In genomic region chr11:126419801-126420729, GRCh38 we compare ENCODE assay signal across 8 cellular contexts.
DNase-seq lines count a peak whose midpoint lies in the region; ATAC-seq lines count a peak whose summit lies in the region.

No MANE protein-coding gene starts in this region.

- no peaks in the 10 kb centered on the region for H3K36me3 ChIP-seq in naive thymus-derived CD4-positive, alpha-beta T cell (ENCODE audit: control insufficient read depth in 2 of 3, insufficient read depth in 3 of 3, low read length in 3 of 3)

- no peak overlapping the region for H3K4me3 Mint-ChIP-seq in naive thymus-derived CD4-positive, alpha-beta T cell

- H3K27me3 Mint-ChIP-seq in naive thymus-derived CD4-positive, alpha-beta T cell, result peaks cover 0 to 14% (median 6%) of the 10 kb centered on the region in 5 donors

- H3K4me1 Mint-ChIP-seq in naive thymus-derived CD4-positive, alpha-beta T cell, result peaks cover 0 to 22% (median 13%) of the 10 kb centered on the region in 7 donors

- H3K27ac Mint-ChIP-seq in naive thymus-derived CD4-positive, alpha-beta T cell, result peak overlapping the region in 1 of 9 donors; percentile 7

- CTCF ChIA-PET in naive thymus-derived CD4-positive, alpha-beta T cell (lab: Charles Lee), result no interaction called here

- intact Hi-C loops in naive thymus-derived CD4-positive, alpha-beta T cell (cut with micrococcal nuclease), result no loop called here

- DNase-seq in SKM-1 (lab: John Stamatoyannopoulos, UW; ENCODE audit: unreplicated experiment), result peak; percentile 20
- no peak for DNase-seq in naive thymus-derived CD4-positive, alpha-beta T cell
- DNase-seq in iPS-NIHi11 (ENCODE audit: low spot score), result no peak
- no peak for DNase-seq in T1000 (lab: John Stamatoyannopoulos, UW)
- no peak for DNase-seq in activated T-cell treated with anti-CD3 and anti-CD28 coated beads, Interleukin-2, amount 50 U/mL, for 1 hour
- no peak for DNase-seq in activated effector memory CD4-positive, alpha-beta T cell treated with anti-CD3 and anti-CD28 coated beads, Interleukin-2, amount 50 U/mL, for 16 hours

- no peaks in the 10 kb centered on the region for H3K36me3 Mint-ChIP-seq in naive thymus-derived CD4-positive, alpha-beta T cell

- peak; percentile 78 for ATAC-seq in GM18909 (IDR thresholded peaks at IDR 0.05; ENCODE audit: poor library complexity, unreplicated experiment)
- ATAC-seq in HG03025 (IDR thresholded peaks at IDR 0.05; ENCODE audit: low FRiP score, unreplicated experiment), result peak; percentile 84
- peak; percentile 12 for ATAC-seq in naive thymus-derived CD4-positive, alpha-beta T cell

- no peak overlapping the region for H3K27ac ChIP-seq in naive thymus-derived CD4-positive, alpha-beta T cell (ENCODE audit: low read depth, low read length)

- H3K9me3 Mint-ChIP-seq in naive thymus-derived CD4-positive, alpha-beta T cell, result no peaks in the 10 kb centered on the region

- H3K9me3 ChIP-seq in naive thymus-derived CD4-positive, alpha-beta T cell (ENCODE audit: control insufficient read depth in 2 of 3, low read length in 3 of 3), result no peaks in the 10 kb centered on the region

- no peaks in the 10 kb centered on the region for H3K27me3 ChIP-seq in naive thymus-derived CD4-positive, alpha-beta T cell (ENCODE audit: control insufficient read depth in 2 of 2, insufficient read depth in 2 of 2, low read length in 2 of 2)

- peaks cover 4 to 8% of the 10 kb centered on the region in 2 donors for H3K4me1 ChIP-seq in naive thymus-derived CD4-positive, alpha-beta T cell (ENCODE audit: control insufficient read depth in 2 of 2, insufficient read depth in 2 of 2, low read length in 2 of 2)

- POLR2A ChIA-PET in naive thymus-derived CD4-positive, alpha-beta T cell (lab: Charles Lee), result interaction anchor here (0.7 kb wide), 1 partner anchor 102 kb away, joined by 3 read pairs; no protein-coding TSS in a partner anchor

- no peak overlapping the region for H3K4me3 ChIP-seq in naive thymus-derived CD4-positive, alpha-beta T cell (ENCODE audit: low read length)

Comparison
In these comparisons a context has a peak if more than half of its experiments do, and no peak if none do; other contexts are left out.
1. ATAC-seq: peak in every context shown above with its lines; median percentile 84 in HG03025; 78 in GM18909; 12 in naive thymus-derived CD4-positive, alpha-beta T cell.